In the genomic region with DNA sequence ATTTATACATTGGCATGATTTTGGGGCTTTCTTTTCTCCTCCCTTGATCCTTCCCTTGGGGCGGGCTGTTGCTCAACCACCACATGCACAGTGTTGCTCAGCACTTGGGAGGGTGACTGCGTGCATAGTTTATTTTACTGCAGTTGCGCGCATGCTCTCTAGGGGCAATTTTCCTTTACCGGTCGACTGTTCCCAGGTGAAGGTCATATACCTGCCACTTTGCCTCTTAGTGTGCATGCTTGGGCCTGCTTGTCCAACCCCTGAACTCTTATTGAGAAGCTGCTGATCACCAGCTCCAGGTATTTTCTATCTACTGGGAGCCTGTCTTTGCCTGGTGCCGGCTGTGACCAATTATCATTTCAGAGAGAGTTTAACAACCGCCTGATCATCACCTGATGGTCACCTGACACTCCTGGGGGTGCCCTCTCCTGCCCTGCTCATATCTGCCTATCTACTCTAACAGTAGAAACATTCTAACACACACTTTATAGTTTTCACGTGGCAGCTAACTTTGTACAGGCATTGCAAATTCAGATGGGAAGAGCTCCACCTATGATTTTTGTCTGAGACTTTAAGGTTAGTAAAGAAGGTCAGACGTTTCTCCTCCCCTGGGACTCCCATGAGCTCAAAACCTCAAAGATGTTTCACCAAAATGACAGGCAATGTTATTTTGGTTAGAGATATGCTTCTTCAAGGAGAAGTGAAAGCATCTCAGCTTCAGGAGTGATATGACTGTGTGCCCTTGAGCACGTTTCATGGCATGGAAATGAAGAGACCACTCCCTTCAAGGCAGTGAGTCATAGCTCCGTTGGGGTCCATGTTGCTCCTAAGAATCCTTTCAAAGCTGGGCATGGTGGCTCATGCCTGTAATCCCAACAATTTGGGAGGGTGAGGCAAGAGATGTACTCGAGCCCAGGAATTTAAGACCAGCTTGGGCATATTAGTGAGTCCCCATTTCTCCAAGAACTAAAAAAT, we compare ENCODE assay signal across 10 cellular contexts.
DNase-seq lines count a peak whose midpoint lies in the region; ATAC-seq, FAIRE-seq and TF ChIP-seq lines count a peak whose summit lies in the region.
"Had no signal": no experiment of that assay in that cellular context is flagged by ENCODE, and none has a peak within 500 bp of the region (broad histone marks: within the 10 kb centered on the region; RNA-seq: fewer than 3 reads in every experiment).

No MANE protein-coding gene starts in this region.

- H3K27me3 ChIP-seq in K562 (ENCODE audit: control insufficient read depth in 2 of 2, insufficient read depth in 2 of 2, low read length in 2 of 2) (no peaks in the 10 kb centered on the region), suprapubic skin (no peaks in the 10 kb centered on the region)

- no peaks in the 10 kb centered on the region for H3K79me2 ChIP-seq in K562 (ENCODE audit: control insufficient read depth, insufficient read depth, low read length)

- H3K9ac ChIP-seq in K562 (ENCODE audit: insufficient read depth in 1 of 2, low read depth in 2 of 2, low read length in 2 of 2), result peak overlapping the region; percentile 60 to 64; a peak in 3 of 4 replicates

- no peaks in the 10 kb centered on the region for H3K9me1 ChIP-seq in K562 (ENCODE audit: control insufficient read depth, insufficient read depth, low read length)

- TF ChIP-seq CTCF in K562 (IDR thresholded peaks at IDR 0.05 in 2 of 3, conservative IDR thresholded peaks at IDR 0.05 in 1 of 3; ENCODE audit: insufficient read depth in 2 of 3, low read depth in 1 of 3, low read length in 3 of 3) (0 out of 6 replicates have a peak, but pooled peaks of 2 of the 3 experiments have one; percentile 12 to 20), suprapubic skin (IDR thresholded peaks at IDR 0.05) (no peak)

- BruUV-seq in K562 (replicated peaks; lab: Mats Ljungman, UMichigan), result no TSS peak

- CTCF ChIA-PET in K562 (lab: Yijun Ruan, JAX; ENCODE audit: low intra/inter-chr PET ratio), result no interaction called here

- H3K27ac ChIP-seq in K562 (ENCODE audit: extremely low read depth, low read depth, low read length) (peak overlapping the region; percentile 83), suprapubic skin (no peak overlapping the region)
- H3K27ac ChIP-seq: 22Rv1 had no signal

- intact Hi-C loops in K562 (cut with micrococcal nuclease), result no loop called here

- peak; percentile 23 for FAIRE-seq in K562 (lab: Jason Lieb, UNC)

- peak overlapping the region; percentile 63 for H3K4me2 ChIP-seq in K562 (ENCODE audit: insufficient read depth, low read length)

- no peak overlapping the region for H3K4me3 ChIP-seq in K562
- H3K4me3 ChIP-seq in suprapubic skin, result no peak overlapping the region

- in situ Hi-C loops in K562 (cut with MboI), result no loop called here
- in situ Hi-C loops in ACHN (cut with HindIII; ENCODE audit: low pct_ligation_motif_present, low pct_unique_long_range_greater_than_20kb, low sequenced_read_pairs), result no loop called here

- WGBS in K562 (ENCODE audit: insufficient coverage, low coverage, missing lambda C conversion rate), result 18% methylated on average over 13 of the region's 13 CpGs
- 51% methylated on average over 13 of the region's 13 CpGs for WGBS in suprapubic skin

- peak in 1 of 2 experiments; percentile 8; a peak in 1 of 4 replicates for TF ChIP-seq RAD21 in K562 (CRISPR knock-in tag; conservative IDR thresholded peaks at IDR 0.05 in 1 of 2, IDR thresholded peaks at IDR 0.05 in 1 of 2)

- peak; percentile 83 for ATAC-seq in GM21737 (IDR thresholded peaks at IDR 0.05; ENCODE audit: unreplicated experiment)
- ATAC-seq in K562, result peak; percentile 52

- POLR2A ChIA-PET in K562 (lab: Yijun Ruan, JAX), result interaction anchor here (0.7 to 17.2 kb wide), 7 partner anchors 8 to 239 kb away, joined by 3 to 186 read pairs (median 3); a partner anchor contains a TSS

- no peaks in the 10 kb centered on the region for H4K20me1 ChIP-seq in K562 (replicated peaks; ENCODE audit: control insufficient read depth, insufficient read depth, low read length)

- peak overlapping the region; percentile 94 for H2AFZ ChIP-seq in K562 (ENCODE audit: low read depth, low read length)

- 0 out of 2 replicates have a peak, but pooled peaks have one; percentile 31 for TF ChIP-seq POLR2A in K562 (conservative IDR thresholded peaks at IDR 0.05)
- TF ChIP-seq POLR2A in suprapubic skin (IDR thresholded peaks at IDR 0.05), result no peak

- peak; percentile 58 for DNase-seq in DMS153 (lab: John Stamatoyannopoulos, UW)
- no peak for DNase-seq in DMS153 treated with DMSO at 0.1 percent for 48 hours (lab: John Stamatoyannopoulos, UW; ENCODE audit: unreplicated experiment)
- peak; percentile 66 for DNase-seq in M059J (ENCODE audit: low read depth)
- DNase-seq in K562 (ENCODE audit: extremely low read depth in 1 of 4, low spot score in 3 of 4), result peak in 3 of 4 experiments; percentile 33 to 72 (median 54)
- DNase-seq in ACHN, result no peak
- DNase-seq in suprapubic skin (ENCODE audit: low spot score in 2 of 2), result no peak
- no peak for DNase-seq in NCI-H2171 (lab: John Stamatoyannopoulos, UW)
- DNase-seq: left cardiac atrium had no signal

- H3K36me3 ChIP-seq in K562 (ENCODE audit: control insufficient read depth, insufficient read depth, low read length), result no peaks in the 10 kb centered on the region
- no peaks in the 10 kb centered on the region for H3K36me3 ChIP-seq in suprapubic skin

- peak; percentile 49 for TF ChIP-seq EP300 in K562 (IDR thresholded peaks at IDR 0.05; ENCODE audit: low read length)
- TF ChIP-seq EP300 in suprapubic skin (IDR thresholded peaks at IDR 0.05), result no peak

- H3K4me1 ChIP-seq in K562 (replicated peaks in 1 of 2; ENCODE audit: control insufficient read depth in 2 of 2, insufficient read depth in 2 of 2, low read length in 2 of 2), result peaks cover 42 to 74% of the 10 kb centered on the region in 2 experiments
- peaks cover 14% of the 10 kb centered on the region for H3K4me1 ChIP-seq in suprapubic skin

- H3K9me3 ChIP-seq in K562 (replicated peaks; ENCODE audit: control insufficient read depth, insufficient read depth, low read depth, low read length) (no peaks in the 10 kb centered on the region), suprapubic skin (no peaks in the 10 kb centered on the region)

TF ChIP-seq in K562, 482 proteins besides CTCF, POLR2A, EP300 and RAD21 (continues in another document):
- TF ChIP-seq NRF1 (conservative IDR thresholded peaks at IDR 0.05 in 1 of 2, IDR thresholded peaks at IDR 0.05 in 1 of 2) (peak; percentile 71 to 81), YY1 (IDR thresholded peaks at IDR 0.05; ENCODE audit: borderline replicate concordance in 1 of 3, control insufficient read depth in 1 of 3, extremely low read depth in 1 of 3, insufficient read depth in 3 of 3, insufficient read length in 1 of 3, insufficient replicate concordance in 2 of 3, low read depth in 1 of 3, low read length in 2 of 3) (peak in 1 of 3 experiments; percentile 35), NCOR1 (IDR thresholded peaks at IDR 0.05) (peak; percentile 8; the same call in 1 of the 2 replicates), POLR2H (tag; IDR thresholded peaks at IDR 0.05; ENCODE audit: low read depth) (no peak), SMARCC2 (IDR thresholded peaks at IDR 0.05; ENCODE audit: low read depth) (no peak), BACH1 (tag; IDR thresholded peaks at IDR 0.05) (peak; percentile 83; the same call in 1 of the 2 replicates), ZEB2 (IDR thresholded peaks at IDR 0.05) (peak; percentile 73; the same call in 1 of the 2 replicates), ZNF174 (CRISPR knock-in tag; IDR thresholded peaks at IDR 0.05) (0 out of 2 replicates have a peak, but pooled peaks have one; percentile 15), NEUROD1 (IDR thresholded peaks at IDR 0.05; ENCODE audit: borderline replicate concordance, low read depth, low read length, partially characterized antibody) (no peak), HDAC8 (tag; IDR thresholded peaks at IDR 0.05) (peak; percentile 50; the same call in 1 of the 2 replicates), RNF2 (IDR thresholded peaks at IDR 0.05) (0 out of 2 replicates have a peak, but pooled peaks have one; percentile 39), NR4A1 (CRISPR knock-in tag; IDR thresholded peaks at IDR 0.05) (0 out of 2 replicates have a peak, but pooled peaks have one; percentile 61), NR4A1 (tag; IDR thresholded peaks at IDR 0.05) (peak; percentile 64; the same call in 1 of the 2 replicates)
- TF ChIP-seq, protein P1, sequence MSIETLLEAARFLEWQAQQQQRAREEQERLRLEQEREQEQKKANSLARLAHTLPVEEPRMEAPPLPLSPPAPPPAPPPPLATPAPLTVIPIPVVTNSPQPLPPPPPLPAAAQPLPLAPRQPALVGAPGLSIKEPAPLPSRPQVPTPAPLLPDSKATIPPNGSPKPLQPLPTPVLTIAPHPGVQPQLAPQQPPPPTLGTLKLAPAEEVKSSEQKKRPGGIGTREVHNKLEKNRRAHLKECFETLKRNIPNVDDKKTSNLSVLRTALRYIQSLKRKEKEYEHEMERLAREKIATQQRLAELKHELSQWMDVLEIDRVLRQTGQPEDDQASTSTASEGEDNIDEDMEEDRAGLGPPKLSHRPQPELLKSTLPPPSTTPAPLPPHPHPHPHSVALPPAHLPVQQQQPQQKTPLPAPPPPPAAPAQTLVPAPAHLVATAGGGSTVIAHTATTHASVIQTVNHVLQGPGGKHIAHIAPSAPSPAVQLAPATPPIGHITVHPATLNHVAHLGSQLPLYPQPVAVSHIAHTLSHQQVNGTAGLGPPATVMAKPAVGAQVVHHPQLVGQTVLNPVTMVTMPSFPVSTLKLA (conservative IDR thresholded peaks at IDR 0.05), result peak in 1 of 2 experiments; percentile 44; a peak in 1 of 4 replicates

Comparison
In these comparisons a context has a peak if more than half of its experiments do, and no peak if none do; other contexts are left out.
1. DNase-seq: peak in DMS153 (single experiment), M059J (single experiment) and K562 (3 of 4); none in DMS153 treated with DMSO at 0.1 percent for 48 hours (single experiment), ACHN (single experiment), suprapubic skin (0 of 2) and NCI-H2171 (single experiment).
2. CTCF ChIP-seq: peak in K562 (2 of 3); none in suprapubic skin (0 of 2).